Comparison of ENCODE assay signal across 1 cellular context in genomic region chr12:50224026-50224692, GRCh38.
TF ChIP-seq lines count a peak whose summit lies in the region.

No MANE protein-coding gene starts in this region.

TF ChIP-seq in GM12878, 131 proteins besides CTCF, POLR2A, EP300 and RAD21 (continued from another document):
- TF ChIP-seq, protein P1, sequence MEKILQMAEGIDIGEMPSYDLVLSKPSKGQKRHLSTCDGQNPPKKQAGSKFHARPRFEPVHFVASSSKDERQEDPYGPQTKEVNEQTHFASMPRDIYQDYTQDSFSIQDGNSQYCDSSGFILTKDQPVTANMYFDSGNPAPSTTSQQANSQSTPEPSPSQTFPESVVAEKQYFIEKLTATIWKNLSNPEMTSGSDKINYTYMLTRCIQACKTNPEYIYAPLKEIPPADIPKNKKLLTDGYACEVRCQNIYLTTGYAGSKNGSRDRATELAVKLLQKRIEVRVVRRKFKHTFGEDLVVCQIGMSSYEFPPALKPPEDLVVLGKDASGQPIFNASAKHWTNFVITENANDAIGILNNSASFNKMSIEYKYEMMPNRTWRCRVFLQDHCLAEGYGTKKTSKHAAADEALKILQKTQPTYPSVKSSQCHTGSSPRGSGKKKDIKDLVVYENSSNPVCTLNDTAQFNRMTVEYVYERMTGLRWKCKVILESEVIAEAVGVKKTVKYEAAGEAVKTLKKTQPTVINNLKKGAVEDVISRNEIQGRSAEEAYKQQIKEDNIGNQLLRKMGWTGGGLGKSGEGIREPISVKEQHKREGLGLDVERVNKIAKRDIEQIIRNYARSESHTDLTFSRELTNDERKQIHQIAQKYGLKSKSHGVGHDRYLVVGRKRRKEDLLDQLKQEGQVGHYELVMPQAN (conservative IDR thresholded peaks at IDR 0.05), result no peak
- TF ChIP-seq MAX (IDR thresholded peaks at IDR 0.05; ENCODE audit: low read depth, low read length) (no peak), ZNF24 (IDR thresholded peaks at IDR 0.05) (no peak), JUND (IDR thresholded peaks at IDR 0.05; ENCODE audit: low read depth, low read length) (peak; percentile 23; the same call in 1 of the 2 replicates), RFX5 (IDR thresholded peaks at IDR 0.05; ENCODE audit: low read depth, low read length) (no peak), SMC3 (IDR thresholded peaks at IDR 0.05; ENCODE audit: borderline replicate concordance, low read length) (no peak), TAF1 (IDR thresholded peaks at IDR 0.05; ENCODE audit: borderline replicate concordance, low read depth, low read length) (no peak), RB1 (IDR thresholded peaks at IDR 0.05; ENCODE audit: borderline replicate concordance) (no peak), MTA2 (IDR thresholded peaks at IDR 0.05; ENCODE audit: low read depth) (no peak), CEBPZ (IDR thresholded peaks at IDR 0.05; ENCODE audit: low read depth, low read length) (no peak), KDM1A (IDR thresholded peaks at IDR 0.05; ENCODE audit: borderline replicate concordance) (no peak), SRF (IDR thresholded peaks at IDR 0.05; ENCODE audit: low read depth in 2 of 2, low read length in 2 of 2) (no peak), TCF7 (IDR thresholded peaks at IDR 0.05; ENCODE audit: borderline replicate concordance) (no peak), FOXK2 (IDR thresholded peaks at IDR 0.05) (no peak), BACH1 (IDR thresholded peaks at IDR 0.05; ENCODE audit: borderline replicate concordance) (no peak), NBN (IDR thresholded peaks at IDR 0.05) (no peak), WRNIP1 (IDR thresholded peaks at IDR 0.05; ENCODE audit: borderline replicate concordance, low read depth, low read length) (no peak), CHD4 (IDR thresholded peaks at IDR 0.05) (no peak), ZNF384 (IDR thresholded peaks at IDR 0.05; ENCODE audit: borderline replicate concordance, low read depth, low read length) (no peak), TARDBP (IDR thresholded peaks at IDR 0.05; ENCODE audit: borderline replicate concordance) (no peak), ZZZ3 (IDR thresholded peaks at IDR 0.05; ENCODE audit: control insufficient read depth, insufficient read length, low read depth) (no peak), MXI1 (IDR thresholded peaks at IDR 0.05; ENCODE audit: low read depth, low read length) (no peak), NR2C1 (IDR thresholded peaks at IDR 0.05) (no peak), DPF2 (IDR thresholded peaks at IDR 0.05) (peak; percentile 56), STAT3 (IDR thresholded peaks at IDR 0.05; ENCODE audit: low read depth, low read length) (no peak), ZNF207 (IDR thresholded peaks at IDR 0.05; ENCODE audit: borderline replicate concordance) (no peak), KAT2A (conservative IDR thresholded peaks at IDR 0.05; ENCODE audit: control insufficient read depth, low read depth, low read length) (no peak), HDAC2 (IDR thresholded peaks at IDR 0.05) (no peak), BCLAF1 (IDR thresholded peaks at IDR 0.05) (no peak), NFIC (IDR thresholded peaks at IDR 0.05; ENCODE audit: low read depth, low read length) (peak; percentile 70; the same call in 1 of the 2 replicates), FOS (IDR thresholded peaks at IDR 0.05; ENCODE audit: borderline replicate concordance, extremely low read depth, insufficient read length) (no peak), NFYA (IDR thresholded peaks at IDR 0.05; ENCODE audit: borderline replicate concordance, low read depth, low read length) (no peak), JUNB (IDR thresholded peaks at IDR 0.05) (peak; percentile 83), BRCA1 (IDR thresholded peaks at IDR 0.05; ENCODE audit: low read depth, low read length) (no peak), RAD51 (IDR thresholded peaks at IDR 0.05) (peak; percentile 80), USF2 (IDR thresholded peaks at IDR 0.05; ENCODE audit: borderline replicate concordance, low read depth, low read length) (no peak; the same call in 1 of the 2 replicates), SREBF1 (IDR thresholded peaks at IDR 0.05; ENCODE audit: low read length) (no peak), YBX1 (IDR thresholded peaks at IDR 0.05) (no peak), CEBPB (IDR thresholded peaks at IDR 0.05; ENCODE audit: borderline replicate concordance in 1 of 2, low read depth in 2 of 2, low read length in 2 of 2) (no peak), SREBF2 (IDR thresholded peaks at IDR 0.05; ENCODE audit: low read length) (no peak), CBFB (IDR thresholded peaks at IDR 0.05; ENCODE audit: low read depth) (no peak; the same call in 1 of the 2 replicates), CHD1 (IDR thresholded peaks at IDR 0.05; ENCODE audit: low read depth, low read length) (no peak), EZH2 (IDR thresholded peaks at IDR 0.05; ENCODE audit: borderline replicate concordance, control insufficient read depth, low read depth, low read length) (no peak), ETV6 (conservative IDR thresholded peaks at IDR 0.05 in 1 of 2, IDR thresholded peaks at IDR 0.05 in 1 of 2; ENCODE audit: borderline replicate concordance in 1 of 2, low read depth in 1 of 2) (no peak)
- TF ChIP-seq, protein P2, sequence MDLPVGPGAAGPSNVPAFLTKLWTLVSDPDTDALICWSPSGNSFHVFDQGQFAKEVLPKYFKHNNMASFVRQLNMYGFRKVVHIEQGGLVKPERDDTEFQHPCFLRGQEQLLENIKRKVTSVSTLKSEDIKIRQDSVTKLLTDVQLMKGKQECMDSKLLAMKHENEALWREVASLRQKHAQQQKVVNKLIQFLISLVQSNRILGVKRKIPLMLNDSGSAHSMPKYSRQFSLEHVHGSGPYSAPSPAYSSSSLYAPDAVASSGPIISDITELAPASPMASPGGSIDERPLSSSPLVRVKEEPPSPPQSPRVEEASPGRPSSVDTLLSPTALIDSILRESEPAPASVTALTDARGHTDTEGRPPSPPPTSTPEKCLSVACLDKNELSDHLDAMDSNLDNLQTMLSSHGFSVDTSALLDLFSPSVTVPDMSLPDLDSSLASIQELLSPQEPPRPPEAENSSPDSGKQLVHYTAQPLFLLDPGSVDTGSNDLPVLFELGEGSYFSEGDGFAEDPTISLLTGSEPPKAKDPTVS (IDR thresholded peaks at IDR 0.05; ENCODE audit: low read depth, low read length), result no peak
- TF ChIP-seq, protein P3, sequence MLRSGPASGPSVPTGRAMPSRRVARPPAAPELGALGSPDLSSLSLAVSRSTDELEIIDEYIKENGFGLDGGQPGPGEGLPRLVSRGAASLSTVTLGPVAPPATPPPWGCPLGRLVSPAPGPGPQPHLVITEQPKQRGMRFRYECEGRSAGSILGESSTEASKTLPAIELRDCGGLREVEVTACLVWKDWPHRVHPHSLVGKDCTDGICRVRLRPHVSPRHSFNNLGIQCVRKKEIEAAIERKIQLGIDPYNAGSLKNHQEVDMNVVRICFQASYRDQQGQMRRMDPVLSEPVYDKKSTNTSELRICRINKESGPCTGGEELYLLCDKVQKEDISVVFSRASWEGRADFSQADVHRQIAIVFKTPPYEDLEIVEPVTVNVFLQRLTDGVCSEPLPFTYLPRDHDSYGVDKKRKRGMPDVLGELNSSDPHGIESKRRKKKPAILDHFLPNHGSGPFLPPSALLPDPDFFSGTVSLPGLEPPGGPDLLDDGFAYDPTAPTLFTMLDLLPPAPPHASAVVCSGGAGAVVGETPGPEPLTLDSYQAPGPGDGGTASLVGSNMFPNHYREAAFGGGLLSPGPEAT (IDR thresholded peaks at IDR 0.05; ENCODE audit: low read depth), result 0 out of 2 replicates have a peak, but pooled peaks have one; percentile 4
- TF ChIP-seq, protein P4, sequence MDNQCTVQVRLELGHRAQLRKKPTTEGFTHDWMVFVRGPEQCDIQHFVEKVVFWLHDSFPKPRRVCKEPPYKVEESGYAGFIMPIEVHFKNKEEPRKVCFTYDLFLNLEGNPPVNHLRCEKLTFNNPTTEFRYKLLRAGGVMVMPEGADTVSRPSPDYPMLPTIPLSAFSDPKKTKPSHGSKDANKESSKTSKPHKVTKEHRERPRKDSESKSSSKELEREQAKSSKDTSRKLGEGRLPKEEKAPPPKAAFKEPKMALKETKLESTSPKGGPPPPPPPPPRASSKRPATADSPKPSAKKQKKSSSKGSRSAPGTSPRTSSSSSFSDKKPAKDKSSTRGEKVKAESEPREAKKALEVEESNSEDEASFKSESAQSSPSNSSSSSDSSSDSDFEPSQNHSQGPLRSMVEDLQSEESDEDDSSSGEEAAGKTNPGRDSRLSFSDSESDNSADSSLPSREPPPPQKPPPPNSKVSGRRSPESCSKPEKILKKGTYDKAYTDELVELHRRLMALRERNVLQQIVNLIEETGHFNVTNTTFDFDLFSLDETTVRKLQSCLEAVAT (IDR thresholded peaks at IDR 0.05), result no peak
